In genomic region chr10:73653195-73653594, GRCh38 we compare ENCODE assay signal across 28 cellular contexts. TPM values are rescaled to one million over a fixed set of nuclear protein-coding genes. Genes with fewer than 3 reads are reported as not detected.
"Had no signal": no experiment of that assay in that cellular context is flagged by ENCODE, and none has a peak within 500 bp of the region (broad histone marks: within the 10 kb centered on the region; RNA-seq: fewer than 3 reads in every experiment).

No MANE protein-coding gene starts in this region.

- ATAC-seq: activated T-cell treated with anti-CD3 and anti-CD28 coated beads, Interleukin-2, amount 50 U/mL, for 4 hours; sciatic nerve; stimulated activated memory B cell treated with anti-CD40 and anti-IgM and Interleukin-4, amounts not matched to agents 10 μg/mL and 1 μg/mL and 100 μg/mL, for 72 hours had no signal

- H3K36me3 ChIP-seq: breast epithelium, transverse colon, vagina had no signal

- H3K4me3 Mint-ChIP-seq: activated naive CD8-positive, alpha-beta T cell; activated T-cell treated with anti-CD3 and anti-CD28 coated beads, Interleukin-2, amount 50 U/mL, for 4 hours; endodermal cell; memory B cell; nephron progenitor cell; stimulated activated memory B cell treated with anti-CD40 and anti-IgM and Interleukin-4, amounts not matched to agents 10 μg/mL and 1 μg/mL and 100 μg/mL, for 72 hours had no signal

- H3K36me3 Mint-ChIP-seq: activated naive CD8-positive, alpha-beta T cell; memory B cell; stimulated activated memory B cell treated with anti-CD40 and anti-IgM and Interleukin-4, amounts not matched to agents 10 μg/mL and 1 μg/mL and 100 μg/mL, for 72 hours had no signal

- H3K27me3 Mint-ChIP-seq: activated naive CD8-positive, alpha-beta T cell had no signal

- DNase-seq: activated CD4-positive, alpha-beta T cell treated with anti-CD3 and anti-CD28 coated beads for 1 hour; activated CD8-positive, alpha-beta memory T cell treated with anti-CD3 and anti-CD28 coated beads, Interleukin-2, amount 50 U/mL, for 48 hours; activated naive CD4-positive, alpha-beta T cell; activated T-cell treated with anti-CD3 and anti-CD28 coated beads, Interleukin-2, amount 50 U/mL, for 4 hours; amniotic stem cell; cerebellar nuclear complex; cortex of kidney; nephron progenitor cell; stimulated activated CD4-positive, alpha-beta T cell treated with anti-CD3 and anti-CD28 coated beads, Interleukin-15, amount 100 ng/mL, for 24 hours; T-helper 1 cell; T-helper 9 cell; transverse colon had no signal

- H3K4me3 ChIP-seq: breast epithelium, hepatocyte, smooth muscle cell, transverse colon, vagina had no signal

- H3K27me3 ChIP-seq: breast epithelium, hepatocyte, transverse colon, vagina had no signal

- H3K9me3 ChIP-seq: breast epithelium, transverse colon, vagina had no signal

- H3K27ac Mint-ChIP-seq: activated naive CD8-positive, alpha-beta T cell; activated T-helper 2 cell treated with anti-CD3 and anti-CD28 coated beads, Interferon-gamma antibody, Interleukin-2, Interleukin-4, amounts not matched to agents 10 μg/mL and 5 μg/mL and 100 μg/mL, durations not matched to agents 14 hours and 24 hours and 36 hours; endodermal cell; memory B cell; stimulated activated memory B cell treated with anti-CD40 and anti-IgM and Interleukin-4, amounts not matched to agents 10 μg/mL and 1 μg/mL and 100 μg/mL, for 72 hours had no signal

- H3K27ac ChIP-seq: breast epithelium, epithelial cell of prostate, hepatocyte, parathyroid adenoma, transverse colon, vagina had no signal

- H3K9me3 Mint-ChIP-seq: activated T-cell treated with anti-CD3 and anti-CD28 coated beads, Interleukin-2, amount 50 U/mL, for 4 hours; activated T-helper 2 cell treated with anti-CD3 and anti-CD28 coated beads, Interferon-gamma antibody, Interleukin-2, Interleukin-4, amounts not matched to agents 10 μg/mL and 5 μg/mL and 100 μg/mL, durations not matched to agents 14 hours and 24 hours and 36 hours; endodermal cell; memory B cell; nephron progenitor cell; stimulated activated memory B cell treated with anti-CD40 and anti-IgM and Interleukin-4, amounts not matched to agents 10 μg/mL and 1 μg/mL and 100 μg/mL, for 72 hours had no signal

- H3K4me1 ChIP-seq: breast epithelium, parathyroid adenoma had no signal

RNA-seq across cellular contexts. Expression of gene SYNPO2L, which starts 2.6 kb away (rescaled TPM):
- total RNA-seq: activated CD8-positive, alpha-beta memory T cell treated with anti-CD3 and anti-CD28 coated beads for 36 hours; activated T-helper 2 cell treated with anti-CD3 and anti-CD28 coated beads, Interferon-gamma antibody, Interleukin-2, Interleukin-4, amounts not matched to agents 10 μg/mL and 5 μg/mL and 100 μg/mL, durations not matched to agents 14 hours and 24 hours and 36 hours; glomerular endothelial cell; hepatocyte; sciatic nerve; smooth muscle cell; temporal lobe had no signal
- polyA plus RNA-seq: hepatocyte had no signal

RNA-seq across cellular contexts. Expression of gene MYOZ1, which starts 11.9 kb away (rescaled TPM):
- total RNA-seq: activated CD8-positive, alpha-beta memory T cell treated with anti-CD3 and anti-CD28 coated beads for 36 hours; activated T-cell treated with anti-CD3 and anti-CD28 coated beads, Interleukin-2, amount 50 U/mL, for 4 hours; activated T-helper 2 cell treated with anti-CD3 and anti-CD28 coated beads, Interferon-gamma antibody, Interleukin-2, Interleukin-4, amounts not matched to agents 10 μg/mL and 5 μg/mL and 100 μg/mL, durations not matched to agents 14 hours and 24 hours and 36 hours; glomerular endothelial cell; mononuclear cell; temporal lobe; vagina had no signal
